In the genomic region with DNA sequence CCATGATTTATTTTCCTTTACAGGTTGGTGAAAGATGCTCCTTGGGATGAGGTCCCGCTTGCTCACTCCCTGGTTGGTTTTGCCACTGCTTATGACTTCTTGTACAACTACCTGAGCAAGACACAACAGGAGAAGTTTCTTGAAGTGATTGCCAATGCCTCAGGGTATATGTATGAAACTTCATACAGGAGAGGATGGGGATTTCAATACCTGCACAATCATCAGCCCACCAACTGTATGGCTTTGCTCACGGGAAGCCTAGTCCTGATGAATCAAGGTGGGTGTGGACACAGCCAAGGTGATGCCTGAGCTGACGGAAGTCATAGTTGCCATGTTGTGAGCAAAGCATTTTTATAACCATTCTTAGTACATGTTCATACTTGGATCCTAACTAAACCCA, we compare ENCODE assay signal across 27 cellular contexts.
"Had no signal": no experiment of that assay in that cellular context is flagged by ENCODE, and none has a peak within 500 bp of the region (broad histone marks: within the 10 kb centered on the region; RNA-seq: fewer than 3 reads in every experiment).

No MANE protein-coding gene starts in this region.

- H3K79me2 ChIP-seq: parathyroid adenoma had no signal

- H3K4me3 ChIP-seq: dorsolateral prefrontal cortex, esophagus squamous epithelium, lung, mucosa of descending colon, right atrium auricular region, testis, tibial artery had no signal

- H3K27me3 ChIP-seq: dorsolateral prefrontal cortex, esophagus squamous epithelium, neutrophil, right atrium auricular region, testis, tibial artery had no signal

- H3K9me3 Mint-ChIP-seq: mesothelial cell of epicardium; naive B cell; natural killer cell treated with Interleukin-12 subunit alpha and Interleukin-12 subunit beta and Interleukin-15 and Interleukin-18, amount 100 ng/mL, for 72 hours; neural crest cell; stimulated activated effector memory CD8-positive, alpha-beta T cell treated with anti-CD3 and anti-CD28 coated beads, Interleukin-12 subunit alpha, Interleukin-12 subunit beta, amount 100 ng/mL, for 72 hours; type B pancreatic cell had no signal

- ATAC-seq: left lobe of liver; mucosa of descending colon; natural killer cell treated with Interleukin-12 subunit alpha and Interleukin-12 subunit beta and Interleukin-15 and Interleukin-18, amount 100 ng/mL, for 72 hours; sciatic nerve; stimulated activated effector memory CD8-positive, alpha-beta T cell treated with anti-CD3 and anti-CD28 coated beads, Interleukin-12 subunit alpha, Interleukin-12 subunit beta, amount 100 ng/mL, for 72 hours; stimulated activated naive CD8-positive, alpha-beta T cell treated with anti-CD3 and anti-CD28 coated beads, Interleukin-15, Interleukin-2, amounts not matched to agents 100 U/mL and 50 U/mL, for 24 hours had no signal

- H3K27ac Mint-ChIP-seq: mesothelial cell of epicardium; naive B cell; natural killer cell treated with Interleukin-12 subunit alpha and Interleukin-12 subunit beta and Interleukin-15 and Interleukin-18, amount 100 ng/mL, for 72 hours; progenitor cell of endocrine pancreas; stimulated activated effector memory CD8-positive, alpha-beta T cell treated with anti-CD3 and anti-CD28 coated beads, Interleukin-12 subunit alpha, Interleukin-12 subunit beta, amount 100 ng/mL, for 72 hours; type B pancreatic cell had no signal

- H3K9ac ChIP-seq: parathyroid adenoma had no signal

- H3K36me3 Mint-ChIP-seq: natural killer cell treated with Interleukin-12 subunit alpha and Interleukin-12 subunit beta and Interleukin-15 and Interleukin-18, amount 100 ng/mL, for 72 hours had no signal

- H3K27me3 Mint-ChIP-seq: naive B cell; natural killer cell treated with Interleukin-12 subunit alpha and Interleukin-12 subunit beta and Interleukin-15 and Interleukin-18, amount 100 ng/mL, for 72 hours; progenitor cell of endocrine pancreas; type B pancreatic cell had no signal

- H3K4me1 ChIP-seq: parathyroid adenoma, testis had no signal

- H2AFZ ChIP-seq: parathyroid adenoma had no signal

- H3K4me1 Mint-ChIP-seq: naive B cell; neural crest cell; stimulated activated effector memory CD8-positive, alpha-beta T cell treated with anti-CD3 and anti-CD28 coated beads, Interleukin-12 subunit alpha, Interleukin-12 subunit beta, amount 100 ng/mL, for 72 hours had no signal

- H3K27ac ChIP-seq: dorsolateral prefrontal cortex, neutrophil, parathyroid adenoma, right atrium auricular region, testis, tibial artery had no signal

- FAIRE-seq: frontal cortex, kidney had no signal

- H3K4me3 Mint-ChIP-seq: mesothelial cell of epicardium; naive B cell; natural killer cell treated with Interleukin-12 subunit alpha and Interleukin-12 subunit beta and Interleukin-15 and Interleukin-18, amount 100 ng/mL, for 72 hours; neural crest cell; stimulated activated effector memory CD8-positive, alpha-beta T cell treated with anti-CD3 and anti-CD28 coated beads, Interleukin-12 subunit alpha, Interleukin-12 subunit beta, amount 100 ng/mL, for 72 hours; type B pancreatic cell had no signal

- H3K9me3 ChIP-seq: esophagus squamous epithelium, mucosa of descending colon, neutrophil, right atrium auricular region, testis, tibial artery had no signal

- DNase-seq: cortex of kidney; dorsolateral prefrontal cortex; effector CD4-positive, alpha-beta T cell; esophagus squamous epithelium; kidney; mesenchymal stem cell; mucosa of descending colon; naive B cell; stimulated activated CD4-positive, alpha-beta T cell treated with anti-CD3 and anti-CD28 coated beads, Interleukin-2, amount 100 ng/mL, for 24 hours; stimulated activated CD4-positive, alpha-beta T cell treated with anti-CD3 and anti-CD28 coated beads, Interleukin-4, amount 100 ng/mL, for 24 hours; stimulated activated naive CD8-positive, alpha-beta T cell treated with anti-CD3 and anti-CD28 coated beads, Interleukin-15, Interleukin-2, amounts not matched to agents 100 U/mL and 50 U/mL, for 24 hours; substantia nigra; testis; tibial artery had no signal
